ENCODE assay signal across 8 cellular contexts in the genomic region with DNA sequence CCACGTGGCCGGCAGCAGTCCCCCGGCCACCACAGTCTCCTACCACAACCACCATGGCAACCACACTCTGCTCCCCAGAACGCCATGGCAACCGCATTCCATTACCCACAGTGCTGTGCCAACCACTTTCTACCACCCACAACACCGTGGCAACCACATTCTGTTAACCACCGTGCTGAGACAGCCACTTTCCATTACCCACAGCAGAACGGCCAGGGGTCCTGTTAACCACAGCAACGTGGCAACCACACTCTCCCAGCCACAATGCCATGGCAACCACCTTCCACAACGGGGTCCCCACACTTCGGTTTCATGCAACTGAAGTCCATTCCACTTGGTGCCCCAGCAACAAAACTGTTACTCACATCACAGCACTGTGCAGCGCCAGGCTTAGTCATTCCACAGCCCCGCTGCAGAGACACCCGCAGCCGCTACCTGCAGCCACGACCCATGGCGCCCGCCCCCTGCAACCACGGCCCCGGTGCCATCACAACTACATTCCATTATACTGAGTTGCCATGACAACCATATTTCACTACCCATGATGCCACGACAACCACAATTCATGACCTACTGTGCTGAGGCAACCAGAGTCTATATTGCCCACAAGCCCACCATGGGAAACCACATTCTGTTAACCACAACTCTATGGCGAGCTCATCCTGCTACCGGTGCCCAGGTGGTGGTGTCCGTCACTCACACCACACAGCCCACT. TPM values are rescaled to one million over a fixed set of nuclear protein-coding genes. Genes with fewer than 3 reads are reported as not detected.
DNase-seq lines count a peak whose midpoint lies in the region; ATAC-seq, FAIRE-seq and TF ChIP-seq lines count a peak whose summit lies in the region.

No MANE protein-coding gene starts in this region.

- DNase-seq in Caki2 (ENCODE audit: low read depth) (peak; percentile 86), H1 (ENCODE audit: low read depth in 1 of 2, low spot score in 2 of 2) (no peak), A673 (ENCODE audit: low spot score) (no peak), COR-L47 (lab: John Stamatoyannopoulos, UW) (no peak)
- DNase-seq in activated CD4-positive, alpha-beta T cell treated with anti-CD3 and anti-CD28 coated beads, Interleukin-2, amount 50 U/mL, for 1 hour = peak; percentile 58
- peak; percentile 38 to 69 (median 62) for DNase-seq in stimulated activated CD4-positive, alpha-beta T cell treated with anti-CD3 and anti-CD28 coated beads, TNF-alpha, amount 100 ng/mL, for 48 hours (ENCODE audit: low read depth in 3 of 3)

- H3K9me3 ChIP-seq in H1 (ENCODE audit: insufficient read depth in 2 of 2, low read depth in 1 of 2, low read length in 1 of 2) (no peaks in the 10 kb centered on the region), A673 (ENCODE audit: low read depth, low read length, poor library complexity, severe bottlenecking) (no peaks in the 10 kb centered on the region)

- intact Hi-C loops in A673 (cut with micrococcal nuclease; ENCODE audit: unreplicated experiment) = no loop called here

- no peak for FAIRE-seq in H1 (lab: Jason Lieb, UNC)

- TF ChIP-seq CTCF in H1 (IDR thresholded peaks at IDR 0.05; ENCODE audit: control extremely low read depth in 1 of 3, insufficient read depth in 1 of 3, low read depth in 1 of 3, low read length in 3 of 3) (no peak), A673 (conservative IDR thresholded peaks at IDR 0.05; ENCODE audit: low read depth, low read length) (no peak)

- H3K23me2 ChIP-seq in H1 (ENCODE audit: low read depth, low read length) = peaks cover 19% of the 10 kb centered on the region

- H3K4ac ChIP-seq in H1 (replicated peaks; ENCODE audit: insufficient read length, low read depth, low read length) = no peak overlapping the region

- 88% methylated on average over 24 of the region's 24 CpGs; no CpG with 5 or more reads in 1 of the 2 experiments for WGBS in H1 (ENCODE audit: extremely low coverage in 1 of 2, insufficient coverage in 1 of 2, insufficient read length in 1 of 2, insufficient replicate concordance in 2 of 2, low coverage in 1 of 2, low lambda C conversion rate in 2 of 2, missing lambda C conversion rate in 1 of 2), 2 experiments

- no peak overlapping the region for H3K56ac ChIP-seq in H1 (replicated peaks; ENCODE audit: insufficient read length, low read depth, low read length)

- H3K36me3 ChIP-seq in H1 (ENCODE audit: control insufficient read depth in 2 of 4, insufficient read depth in 4 of 4, low read length in 3 of 4) (no peaks in the 10 kb centered on the region; a peak in 3 of 8 replicates), A673 (ENCODE audit: insufficient read depth, low read length, poor library complexity, severe bottlenecking) (no peaks in the 10 kb centered on the region)

- H3K27me3 ChIP-seq in H1 (replicated peaks in 1 of 4; ENCODE audit: control insufficient read depth in 3 of 4, extremely low read depth in 1 of 4, insufficient read depth in 3 of 4, low read length in 3 of 4) (no peaks in the 10 kb centered on the region), A673 (replicated peaks; ENCODE audit: insufficient read depth, low read depth, low read length, poor library complexity) (peaks cover 7% of the 10 kb centered on the region)

- TF ChIP-seq RAD21 in H1 (IDR thresholded peaks at IDR 0.05 in 1 of 2, conservative IDR thresholded peaks at IDR 0.05 in 1 of 2; ENCODE audit: low read depth in 2 of 2, low read length in 2 of 2) = no peak

- CTCF ChIA-PET in H1 (lab: Charles Lee; ENCODE audit: partially characterized antibody) = interaction anchor here (0.6 to 1.8 kb wide), 4 partner anchors 11 to 115 kb away, joined by 3 to 7 read pairs (median 4); no protein-coding TSS in a partner anchor
- CTCF ChIA-PET in A673 (lab: Charles Lee) = no interaction called here

- no peak overlapping the region for H3K4me3 ChIP-seq in H1 (ENCODE audit: extremely low read depth in 1 of 4, insufficient read depth in 2 of 4, low read depth in 3 of 4, low read length in 4 of 4)
- H3K4me3 ChIP-seq in A673 (ENCODE audit: low read depth, low read length, poor library complexity, severe bottlenecking) = no peak overlapping the region

- H3K23ac ChIP-seq in H1 (ENCODE audit: insufficient read length) = no peak overlapping the region

- H2AK5ac ChIP-seq in H1 (ENCODE audit: low read depth, low read length) = no peak overlapping the region; the same call in 1 of the 2 replicates

- no peak overlapping the region for H3K4me2 ChIP-seq in H1 (ENCODE audit: insufficient read depth in 1 of 2, low read depth in 2 of 2, low read length in 2 of 2)

- no peaks in the 10 kb centered on the region for H3K79me1 ChIP-seq in H1 (ENCODE audit: low read depth, low read length)

- POLR2A ChIA-PET in H1 (lab: Charles Lee; ENCODE audit: partially characterized antibody) (interaction anchor here (1.0 to 1.1 kb wide), 2 partner anchors 10 to 51 kb away, joined by 3 read pairs; no protein-coding TSS in a partner anchor), A673 (lab: Charles Lee; ENCODE audit: low non-redundant PET) (no interaction called here)

- H2BK12ac ChIP-seq in H1 (ENCODE audit: low read depth, low read length) = no peak overlapping the region

- no peak overlapping the region; the same call in 1 of the 2 replicates for H3K27ac ChIP-seq in H1 (ENCODE audit: low read depth, low read length)
- H3K27ac ChIP-seq in A673 (ENCODE audit: low read depth, low read length, poor library complexity, severe bottlenecking) = no peak overlapping the region

- no peak for TF ChIP-seq POLR2A in H1 (IDR thresholded peaks at IDR 0.05; ENCODE audit: control extremely low read depth in 1 of 2, low read depth in 2 of 2, low read length in 2 of 2)

- no peak overlapping the region; a peak in 1 of 7 replicates for H3K9ac ChIP-seq in H1 (replicated peaks in 1 of 4; ENCODE audit: extremely low read depth in 1 of 4, low read depth in 3 of 4, low read length in 3 of 4)

- in situ Hi-C loops in Caki2 (cut with HindIII; ENCODE audit: low pct_unique_long_range_greater_than_20kb, low sequenced_read_pairs) = no loop called here

- BruUV-seq in A673 (replicated peaks; lab: Mats Ljungman, UMichigan) = no TSS peak

- no peak overlapping the region for H2BK20ac ChIP-seq in H1 (ENCODE audit: low read length)

- H2AFZ ChIP-seq in H1 (ENCODE audit: low read length) = no peak overlapping the region

- H2BK5ac ChIP-seq in H1 (ENCODE audit: low read depth, low read length) = peak overlapping the region; percentile 5; the same call in 1 of the 2 replicates

- no peak overlapping the region for H3K14ac ChIP-seq in H1 (ENCODE audit: insufficient read length)

- H4K5ac ChIP-seq in H1 (ENCODE audit: insufficient read length, low read depth, low read length) = no peak overlapping the region

- no peak overlapping the region for H2BK120ac ChIP-seq in H1 (replicated peaks; ENCODE audit: low read depth, low read length)

- no peak overlapping the region for H2BK15ac ChIP-seq in H1 (ENCODE audit: low read length)

- TF ChIP-seq EP300 in H1 (IDR thresholded peaks at IDR 0.05; ENCODE audit: borderline replicate concordance in 1 of 2, low read depth in 2 of 2, low read length in 2 of 2) = peak in 1 of 2 experiments; percentile 70; a peak in 1 of 3 replicates

- ATAC-seq in HG03520 (IDR thresholded peaks at IDR 0.05; ENCODE audit: unreplicated experiment) = peak; percentile 60
- ATAC-seq in HG03025 (IDR thresholded peaks at IDR 0.05; ENCODE audit: low FRiP score, unreplicated experiment) = no peak

- H4K20me1 ChIP-seq in H1 (replicated peaks in 1 of 2; ENCODE audit: control insufficient read depth in 1 of 2, insufficient read depth in 2 of 2, low read length in 2 of 2) = peaks cover 0 to 1% of the 10 kb centered on the region in 2 experiments

- H4K91ac ChIP-seq in H1 (replicated peaks; ENCODE audit: insufficient read length, low read length) = no peak overlapping the region

- peaks cover 0 to 16% (median 7%) of the 10 kb centered on the region in 4 experiments; a peak in 6 of 7 replicates for H3K4me1 ChIP-seq in H1 (replicated peaks in 1 of 4; ENCODE audit: control insufficient read depth in 3 of 4, insufficient read depth in 4 of 4, low read length in 3 of 4)
- H3K4me1 ChIP-seq in A673 (ENCODE audit: insufficient read depth, low read length, poor library complexity, severe bottlenecking) = peaks cover 19% of the 10 kb centered on the region

- no peaks in the 10 kb centered on the region for H3K79me2 ChIP-seq in H1 (ENCODE audit: control insufficient read depth in 1 of 2, insufficient read depth in 2 of 2, low read length in 2 of 2)

- H3K18ac ChIP-seq in H1 (ENCODE audit: extremely low read depth, low read length) = no peak overlapping the region

- no peak overlapping the region for H4K8ac ChIP-seq in H1 (ENCODE audit: extremely low read depth, insufficient read depth, low read length)

RNA-seq across cellular contexts. Expression of a gene that starts 10.0 kb away (rescaled TPM):
- 2.3 and 3.0 TPM in 2 replicates for total RNA-seq in Caki2 (2014; rRNA removed; shearing (Covaris generic); ENCODE audit: low replicate concordance)
- total RNA-seq in H1 (2021; fragmentation: NEBNext Ultra II Directional; extraction: Animal tissue kit (Norgen Biotek cat#: 25700)) = 15.2 and 15.6 TPM in 2 replicates
- 12.9 and 20.9 TPM in 2 replicates for polyA plus RNA-seq in H1 (2011; rRNA removed)
- 12.4 TPM for polyA plus RNA-seq in H1 (2011; cell fraction: cytosol; rRNA removed)
- 20.0 TPM for polyA plus RNA-seq in H1 (2011; cell fraction: nucleus; rRNA removed)
- 5.4 to 11.2 TPM (median 10.0 TPM) in 4 replicates for polyA plus RNA-seq in H1 (2012, experiment 1 of 2)
- polyA plus RNA-seq in H1 (2012, experiment 2 of 2) = 7.2 TPM
- polyA plus RNA-seq in H1 (2013, experiment 1 of 2) = 5.0 TPM
- polyA plus RNA-seq in H1 (2013, experiment 2 of 2) = 5.9 TPM
- polyA minus RNA-seq in H1 (2011; rRNA and poly(A)+ RNA removed) = 3.9 and 5.9 TPM in 2 replicates
- polyA minus RNA-seq in H1 (2011; cell fraction: cytosol; rRNA and poly(A)+ RNA removed) = 7.3 TPM
- polyA minus RNA-seq in H1 (2011; cell fraction: nucleus; rRNA and poly(A)+ RNA removed) = 5.0 TPM
- 6.3 and 8.1 TPM in 2 replicates for total RNA-seq in A673 (2021)

RNA-seq across cellular contexts. Expression of a gene that starts 42.1 kb away (rescaled TPM):
- total RNA-seq in Caki2 (2014; rRNA removed; shearing (Covaris generic); ENCODE audit: low replicate concordance) = not detected in 2 replicates
- 21.8 and 26.3 TPM in 2 replicates for total RNA-seq in H1 (2021; fragmentation: NEBNext Ultra II Directional; extraction: Animal tissue kit (Norgen Biotek cat#: 25700))
- polyA plus RNA-seq in H1 (2011; rRNA removed) = 13.6 and 20.7 TPM in 2 replicates
- polyA plus RNA-seq in H1 (2011; cell fraction: cytosol; rRNA removed) = 22.7 TPM
- polyA plus RNA-seq in H1 (2011; cell fraction: nucleus; rRNA removed) = 12.6 TPM
- polyA plus RNA-seq in H1 (2012, experiment 1 of 2) = 8.5 to 22.2 TPM (median 17.5 TPM) in 4 replicates
- 11.4 TPM for polyA plus RNA-seq in H1 (2012, experiment 2 of 2)
- polyA plus RNA-seq in H1 (2013, experiment 1 of 2) = 26.7 TPM
- polyA plus RNA-seq in H1 (2013, experiment 2 of 2) = 25.6 TPM
- polyA minus RNA-seq in H1 (2011; rRNA and poly(A)+ RNA removed) = 0.27 and 0.82 TPM in 2 replicates
- 8.8 TPM for polyA minus RNA-seq in H1 (2011; cell fraction: cytosol; rRNA and poly(A)+ RNA removed)
- 5.5 TPM for polyA minus RNA-seq in H1 (2011; cell fraction: nucleus; rRNA and poly(A)+ RNA removed)
- 1.1 TPM in 1 of 2 replicates, not detected in the other for total RNA-seq in A673 (2021)

RNA-seq across cellular contexts. Expression of a gene that starts 50.3 kb away (rescaled TPM):
- total RNA-seq in Caki2 (2014; rRNA removed; shearing (Covaris generic); ENCODE audit: low replicate concordance) = 1,423 and 1,713 TPM in 2 replicates
- total RNA-seq in H1 (2021; fragmentation: NEBNext Ultra II Directional; extraction: Animal tissue kit (Norgen Biotek cat#: 25700)) = 296 and 303 TPM in 2 replicates
- 294 and 376 TPM in 2 replicates for polyA plus RNA-seq in H1 (2011; rRNA removed)
- polyA plus RNA-seq in H1 (2011; cell fraction: cytosol; rRNA removed) = 293 TPM
- 296 TPM for polyA plus RNA-seq in H1 (2011; cell fraction: nucleus; rRNA removed)
- polyA plus RNA-seq in H1 (2012, experiment 1 of 2) = 239 to 303 TPM (median 281 TPM) in 4 replicates
- polyA plus RNA-seq in H1 (2012, experiment 2 of 2) = 299 TPM
- 265 TPM for polyA plus RNA-seq in H1 (2013, experiment 1 of 2)
- 292 TPM for polyA plus RNA-seq in H1 (2013, experiment 2 of 2)
- 139 and 147 TPM in 2 replicates for polyA minus RNA-seq in H1 (2011; rRNA and poly(A)+ RNA removed)
- polyA minus RNA-seq in H1 (2011; cell fraction: cytosol; rRNA and poly(A)+ RNA removed) = 139 TPM
- 76.6 TPM for polyA minus RNA-seq in H1 (2011; cell fraction: nucleus; rRNA and poly(A)+ RNA removed)
- total RNA-seq in A673 (2021) = 0.42 TPM in 1 of 2 replicates, not detected in the other

Comparison
In these comparisons a context has a peak if more than half of its experiments do, and no peak if none do; other contexts are left out.
1. DNase-seq: peak in Caki2 (single experiment), activated CD4-positive, alpha-beta T cell treated with anti-CD3 and anti-CD28 coated beads, Interleukin-2, amount 50 U/mL, for 1 hour (single experiment) and stimulated activated CD4-positive, alpha-beta T cell treated with anti-CD3 and anti-CD28 coated beads, TNF-alpha, amount 100 ng/mL, for 48 hours (3 of 3); none in H1 (0 of 2), A673 (single experiment) and COR-L47 (single experiment).
2. RNA of a gene that starts 42.1 kb away (total RNA-seq): 21.8 to 26.3 TPM in H1; not detected in Caki2 and 1.1 TPM in A673; every median in the first group is over 10 times any median in the second.
3. RNA of a gene that starts 50.3 kb away (total RNA-seq): 1,423 to 1,713 TPM in Caki2 and 296 to 303 TPM in H1; 0.42 TPM in A673; every median in the first group is over 100 times any median in the second.